25 cellular contexts compared by ENCODE assay signal in the genomic region with DNA sequence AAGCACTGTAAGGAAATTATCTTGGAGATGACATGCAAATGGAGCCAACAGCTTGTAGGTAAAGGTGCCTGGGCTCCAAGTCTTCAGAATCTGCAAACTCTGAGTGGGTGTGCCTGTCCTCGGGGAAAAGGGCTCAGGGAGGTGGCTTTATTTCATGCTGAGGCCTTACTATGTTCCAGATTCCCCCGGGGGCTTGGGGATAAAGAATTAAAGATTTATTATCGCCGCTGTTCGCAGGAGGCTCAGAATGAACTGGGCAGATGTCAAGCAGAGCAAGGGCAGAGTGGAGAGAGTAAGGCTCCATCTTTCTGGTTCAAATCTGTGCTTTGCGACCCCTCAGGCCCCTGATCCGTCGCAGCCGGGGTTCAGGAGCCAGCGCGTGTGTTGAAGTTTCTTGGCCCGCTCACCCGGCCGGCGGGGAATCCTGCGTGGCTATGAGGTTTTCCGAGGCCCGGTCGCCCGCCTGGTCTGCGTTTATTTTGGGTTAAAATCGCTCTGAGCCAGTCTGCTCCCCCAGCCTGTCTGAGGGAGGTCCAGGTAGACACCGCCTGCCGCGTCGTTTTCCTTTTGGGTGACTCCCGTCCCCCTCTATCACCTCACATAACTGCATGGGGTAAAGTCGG. TPM values are rescaled to one million over a fixed set of nuclear protein-coding genes. Genes with fewer than 3 reads are reported as not detected.
DNase-seq lines count a peak whose midpoint lies in the region; ATAC-seq, FAIRE-seq and TF ChIP-seq lines count a peak whose summit lies in the region.
"Had no signal": no experiment of that assay in that cellular context is flagged by ENCODE, and none has a peak within 500 bp of the region (broad histone marks: within the 10 kb centered on the region; RNA-seq: fewer than 3 reads in every experiment).

No MANE protein-coding gene starts in this region.

- H3K18ac ChIP-seq in H1 (ENCODE audit: extremely low read depth, low read length) = no peak overlapping the region

- no peaks in the 10 kb centered on the region for H3K36me3 Mint-ChIP-seq in GM23338 (ENCODE audit: low read depth)
- H3K36me3 Mint-ChIP-seq: CD4-positive, alpha-beta memory T cell had no signal

- H3K27ac ChIP-seq in GM23338 (ENCODE audit: low read depth) = no peak overlapping the region
- no peak overlapping the region for H3K27ac ChIP-seq in H1 (ENCODE audit: low read depth, low read length)
- no peak overlapping the region for H3K27ac ChIP-seq in ovary
- H3K27ac ChIP-seq: A549; BLaER1 treated with 17β-estradiol and CSF1 and Interleukin-3, amounts not matched to agents 10 nM and 100 nM; GM23248 had no signal

- no peak overlapping the region for H3K56ac ChIP-seq in H1 (replicated peaks; ENCODE audit: insufficient read length, low read depth, low read length)

- no peak overlapping the region for H3K4me3 Mint-ChIP-seq in GM23338

- no peak overlapping the region for H3K4me3 ChIP-seq in GM23338
- no peak overlapping the region for H3K4me3 ChIP-seq in H1 (ENCODE audit: extremely low read depth in 1 of 4, insufficient read depth in 2 of 4, low read depth in 3 of 4, low read length in 4 of 4)
- H3K4me3 ChIP-seq in ovary = no peak overlapping the region
- H3K4me3 ChIP-seq: A549; BLaER1 treated with 17β-estradiol and CSF1 and Interleukin-3, amounts not matched to agents 10 nM and 100 nM; GM23248 had no signal

- H3K4ac ChIP-seq in H1 (replicated peaks; ENCODE audit: insufficient read length, low read depth, low read length) = no peak overlapping the region

- H3K4me1 ChIP-seq in GM23338 (ENCODE audit: insufficient read depth) = peaks cover 14% of the 10 kb centered on the region
- peaks cover 0 to 6% (median 0%) of the 10 kb centered on the region in 4 experiments; a peak in 2 of 7 replicates for H3K4me1 ChIP-seq in H1 (replicated peaks in 1 of 4; ENCODE audit: control insufficient read depth in 3 of 4, insufficient read depth in 4 of 4, low read length in 3 of 4)
- H3K4me1 ChIP-seq in ovary (ENCODE audit: insufficient read depth) = no peaks in the 10 kb centered on the region
- H3K4me1 ChIP-seq: A549 had no signal

- no peak overlapping the region for H4K8ac ChIP-seq in H1 (ENCODE audit: extremely low read depth, insufficient read depth, low read length)

- FAIRE-seq in H1 (lab: Jason Lieb, UNC) = no peak
- FAIRE-seq: A549, GM12891, GM19239, H54 had no signal

- no peak overlapping the region for H3K23ac ChIP-seq in H1 (ENCODE audit: insufficient read length)

- no peak overlapping the region for H2BK5ac ChIP-seq in H1 (ENCODE audit: low read depth, low read length)

- TF ChIP-seq POLR2A in H1 (IDR thresholded peaks at IDR 0.05; ENCODE audit: control extremely low read depth in 1 of 2, low read depth in 2 of 2, low read length in 2 of 2) (no peak), ovary (IDR thresholded peaks at IDR 0.05) (no peak)

- TF ChIP-seq CTCF in GM23338 (conservative IDR thresholded peaks at IDR 0.05; ENCODE audit: low read depth in 2 of 2) (no peak), H1 (IDR thresholded peaks at IDR 0.05; ENCODE audit: control extremely low read depth in 1 of 3, insufficient read depth in 1 of 3, low read depth in 1 of 3, low read length in 3 of 3) (no peak), ovary (IDR thresholded peaks at IDR 0.05) (no peak)

- H2BK20ac ChIP-seq in H1 (ENCODE audit: low read length) = 0 out of 2 replicates have a peak overlapping the region, but pooled peaks have one; percentile 37

- no peak overlapping the region for H2BK120ac ChIP-seq in H1 (replicated peaks; ENCODE audit: low read depth, low read length)

- POLR2A ChIA-PET in H1 (lab: Charles Lee; ENCODE audit: partially characterized antibody) = no interaction called here

- H3K9me3 Mint-ChIP-seq in GM23338 = no peaks in the 10 kb centered on the region; the same call in 1 of the 3 replicates

- H2AFZ ChIP-seq in GM23338 = peak overlapping the region; percentile 59; the same call in 1 of the 2 replicates
- no peak overlapping the region for H2AFZ ChIP-seq in H1 (ENCODE audit: low read length)
- H2AFZ ChIP-seq: GM23248 had no signal

- no peak; the same call in 2 of the 3 replicates for ATAC-seq in GM23338
- no peak for ATAC-seq in Right ventricle myocardium inferior
- ATAC-seq: A549 had no signal

- CTCF ChIA-PET in H1 (lab: Charles Lee; ENCODE audit: partially characterized antibody) = interaction anchor here (0.7 kb wide), 1 partner anchor 394 kb away, joined by 3 read pairs; no protein-coding TSS in a partner anchor

- H3K4me1 Mint-ChIP-seq in GM23338 = peaks cover 14% of the 10 kb centered on the region

- 88% methylated on average over 28 of the region's 28 CpGs; no CpG with 5 or more reads in 1 of the 2 experiments for WGBS in H1 (ENCODE audit: extremely low coverage in 1 of 2, insufficient coverage in 1 of 2, insufficient read length in 1 of 2, insufficient replicate concordance in 2 of 2, low coverage in 1 of 2, low lambda C conversion rate in 2 of 2, missing lambda C conversion rate in 1 of 2), 2 experiments
- WGBS in ovary, 3 donors = 63 to 75% (median 65%) methylated on average over 27 to 28 of the region's 28 CpGs

- no peak for TF ChIP-seq EP300 in H1 (IDR thresholded peaks at IDR 0.05; ENCODE audit: borderline replicate concordance in 1 of 2, low read depth in 2 of 2, low read length in 2 of 2)
- no peak for TF ChIP-seq EP300 in ovary (IDR thresholded peaks at IDR 0.05)

- H3K27me3 ChIP-seq in GM23338 (ENCODE audit: insufficient read depth) = no peaks in the 10 kb centered on the region
- H3K27me3 ChIP-seq in H1 (replicated peaks in 1 of 4; ENCODE audit: control insufficient read depth in 3 of 4, extremely low read depth in 1 of 4, insufficient read depth in 3 of 4, low read length in 3 of 4) = no peaks in the 10 kb centered on the region; a peak in 1 of 7 replicates
- no peaks in the 10 kb centered on the region for H3K27me3 ChIP-seq in ovary
- H3K27me3 ChIP-seq: BE2C; BLaER1 treated with 17β-estradiol and CSF1 and Interleukin-3, amounts not matched to agents 10 nM and 100 nM had no signal

- no peaks in the 10 kb centered on the region for H4K20me1 ChIP-seq in GM23338 (replicated peaks; ENCODE audit: insufficient read depth)
- H4K20me1 ChIP-seq in H1 (replicated peaks in 1 of 2; ENCODE audit: control insufficient read depth in 1 of 2, insufficient read depth in 2 of 2, low read length in 2 of 2) = no peaks in the 10 kb centered on the region
- H4K20me1 ChIP-seq: BLaER1 treated with 17β-estradiol and CSF1 and Interleukin-3, amounts not matched to agents 10 nM and 100 nM had no signal

- H3K9me3 ChIP-seq in H1 (ENCODE audit: insufficient read depth in 2 of 2, low read depth in 1 of 2, low read length in 1 of 2) = no peaks in the 10 kb centered on the region
- H3K9me3 ChIP-seq in ovary = no peaks in the 10 kb centered on the region
- H3K9me3 ChIP-seq: A549, BE2C had no signal

- no peaks in the 10 kb centered on the region for H3F3A ChIP-seq in GM23338 (replicated peaks; ENCODE audit: low read depth)

- no peak overlapping the region for H3K4me2 ChIP-seq in GM23338
- H3K4me2 ChIP-seq in H1 (ENCODE audit: insufficient read depth in 1 of 2, low read depth in 2 of 2, low read length in 2 of 2) = no peak overlapping the region
- H3K4me2 ChIP-seq: A549 had no signal

- no peaks in the 10 kb centered on the region for H3K23me2 ChIP-seq in H1 (ENCODE audit: low read depth, low read length)

- no peaks in the 10 kb centered on the region for H3K79me1 ChIP-seq in H1 (ENCODE audit: low read depth, low read length)

- H3K9me2 ChIP-seq in GM23338 (ENCODE audit: insufficient read depth) = no peaks in the 10 kb centered on the region

- intact Hi-C loops in Right ventricle myocardium inferior (cut with DNase I) = no loop called here
- intact Hi-C loops in ovary (cut with DNase I) = loop anchor here in 1 of 4 donors (5.0 kb wide), 1 partner anchor 367 kb away; no protein-coding TSS in a partner anchor

- no peak overlapping the region for H4K91ac ChIP-seq in H1 (replicated peaks; ENCODE audit: insufficient read length, low read length)

- H3K14ac ChIP-seq in H1 (ENCODE audit: insufficient read length) = no peak overlapping the region

- no peak for TF ChIP-seq RAD21 in H1 (IDR thresholded peaks at IDR 0.05 in 1 of 2, conservative IDR thresholded peaks at IDR 0.05 in 1 of 2; ENCODE audit: low read depth in 2 of 2, low read length in 2 of 2)

- H3K79me2 ChIP-seq in GM23338 (replicated peaks; ENCODE audit: insufficient read depth) = no peaks in the 10 kb centered on the region
- no peaks in the 10 kb centered on the region for H3K79me2 ChIP-seq in H1 (ENCODE audit: control insufficient read depth in 1 of 2, insufficient read depth in 2 of 2, low read length in 2 of 2)

- H3K36me3 ChIP-seq in GM23338 (ENCODE audit: insufficient read depth) (no peaks in the 10 kb centered on the region), H1 (ENCODE audit: control insufficient read depth in 2 of 4, insufficient read depth in 4 of 4, low read length in 3 of 4) (no peaks in the 10 kb centered on the region), ovary (no peaks in the 10 kb centered on the region)
- H3K36me3 ChIP-seq: BE2C; BLaER1 treated with 17β-estradiol and CSF1 and Interleukin-3, amounts not matched to agents 10 nM and 100 nM had no signal

- H4K5ac ChIP-seq in H1 (ENCODE audit: insufficient read length, low read depth, low read length) = no peak overlapping the region

- no peak overlapping the region for H3K27ac Mint-ChIP-seq in GM23338
- H3K27ac Mint-ChIP-seq: CD14-positive monocyte; CD4-positive, alpha-beta memory T cell had no signal

- no peak overlapping the region for H2BK15ac ChIP-seq in H1 (ENCODE audit: low read length)

- no peak overlapping the region for H2BK12ac ChIP-seq in H1 (ENCODE audit: low read depth, low read length)

- DNase-seq in D341Med (ENCODE audit: low spot score) = peak; percentile 88
- DNase-seq in GM23338 (ENCODE audit: low spot score) = peak; percentile 6
- peak; percentile 98 for DNase-seq in NCI-H82 (lab: John Stamatoyannopoulos, UW)
- DNase-seq in H1 (ENCODE audit: low read depth in 1 of 2, low spot score in 2 of 2) = no peak
- no peak for DNase-seq in stimulated activated CD4-positive, alpha-beta T cell treated with anti-CD3 and anti-CD28 coated beads, Interleukin-4, amount 100 ng/mL, for 24 hours
- DNase-seq in Right ventricle myocardium inferior (ENCODE audit: missing footprints) = no peak
- DNase-seq in ovary = no peak
- DNase-seq: 8988T; ACHN; AML-193; BE2C; Calu3; CD4-positive, alpha-beta memory T cell; COR-L47; DMS 273 treated with DMSO at 0.1 percent for 48 hours; DMS79; GF-D8; GM23248; HCEC 1CT had no signal

- H3K9ac ChIP-seq in H1 (replicated peaks in 1 of 4; ENCODE audit: extremely low read depth in 1 of 4, low read depth in 3 of 4, low read length in 3 of 4) = no peak overlapping the region
- H3K9ac ChIP-seq: BLaER1 treated with 17β-estradiol and CSF1 and Interleukin-3, amounts not matched to agents 10 nM and 100 nM; GM23248 had no signal

- no peak overlapping the region for H2AK5ac ChIP-seq in H1 (ENCODE audit: low read depth, low read length)

- H3K27me3 Mint-ChIP-seq in GM23338 (ENCODE audit: insufficient read depth, low read depth, poor library complexity) = peaks cover 6% of the 10 kb centered on the region

RNA-seq across cellular contexts. Expression of a gene that starts 19.5 kb away (rescaled TPM):
- 3.7 and 4.4 TPM in 2 replicates for total RNA-seq in GM23338 (2014; rRNA removed; shearing (Covaris generic))
- polyA plus RNA-seq in GM23338 (2016; fragmentation: Nextera tagmentation; extraction: Ambion mirVana) = 0.64 and 0.95 TPM in 2 replicates
- 3.4 and 3.5 TPM in 2 replicates for total RNA-seq in H1 (2021; fragmentation: NEBNext Ultra II Directional; extraction: Animal tissue kit (Norgen Biotek cat#: 25700))
- polyA plus RNA-seq in H1 (2011; rRNA removed) = 3.0 TPM in 2 replicates
- polyA plus RNA-seq in H1 (2011; cell fraction: cytosol; rRNA removed) = 2.5 TPM
- polyA plus RNA-seq in H1 (2011; cell fraction: nucleus; rRNA removed) = 1.7 TPM
- polyA plus RNA-seq in H1 (2012, experiment 1 of 2) = 3.1 to 4.5 TPM (median 3.6 TPM) in 4 replicates
- 0.60 TPM for polyA plus RNA-seq in H1 (2012, experiment 2 of 2)
- polyA plus RNA-seq in H1 (2013, experiment 1 of 2) = 2.9 TPM
- 3.3 TPM for polyA plus RNA-seq in H1 (2013, experiment 2 of 2)
- 4.1 and 5.0 TPM in 2 replicates for polyA minus RNA-seq in H1 (2011; rRNA and poly(A)+ RNA removed)
- polyA minus RNA-seq in H1 (2011; cell fraction: cytosol; rRNA and poly(A)+ RNA removed) = 2.9 TPM
- 1.8 TPM for polyA minus RNA-seq in H1 (2011; cell fraction: nucleus; rRNA and poly(A)+ RNA removed)
- total RNA-seq in Right ventricle myocardium inferior = 5.4 TPM
- total RNA-seq in ovary = 100 to 1,000 TPM in 1 of 7 donors, 10 to 100 TPM in 6; 20.5 to 131 (median 53.8) TPM
- 10 to 100 TPM; 21.3 to 37.8 TPM for polyA plus RNA-seq in ovary

Comparison
In these comparisons a context has a peak if more than half of its experiments do, and no peak if none do; other contexts are left out.
1. DNase-seq: peak in D341Med (single experiment), GM23338 (single experiment) and NCI-H82 (single experiment); none in H1 (0 of 2), stimulated activated CD4-positive, alpha-beta T cell treated with anti-CD3 and anti-CD28 coated beads, Interleukin-4, amount 100 ng/mL, for 24 hours (single experiment), Right ventricle myocardium inferior (single experiment) and ovary (0 of 5).